Comparison of ENCODE assay signal across 9 cellular contexts in genomic region chr7:50281680-50282445, GRCh38. TPM values are rescaled to one million over a fixed set of nuclear protein-coding genes. Genes with fewer than 3 reads are reported as not detected.
DNase-seq lines count a peak whose midpoint lies in the region; ATAC-seq, FAIRE-seq and TF ChIP-seq lines count a peak whose summit lies in the region.
"Had no signal": no experiment of that assay in that cellular context is flagged by ENCODE, and none has a peak within 500 bp of the region (broad histone marks: within the 10 kb centered on the region; RNA-seq: fewer than 3 reads in every experiment).

No MANE protein-coding gene starts in this region.

- H4K20me1 ChIP-seq in K562 (replicated peaks; ENCODE audit: control insufficient read depth, insufficient read depth, low read length): no peaks in the 10 kb centered on the region

- ATAC-seq in GM21360 (IDR thresholded peaks at IDR 0.05; ENCODE audit: unreplicated experiment) (peak; percentile 94), HG03460 (IDR thresholded peaks at IDR 0.05; ENCODE audit: unreplicated experiment) (peak; percentile 92), K562 (no peak; the same call in 2 of the 3 replicates)

- no peak overlapping the region for H3K27ac ChIP-seq in K562 (ENCODE audit: extremely low read depth, low read depth, low read length)
- H3K27ac ChIP-seq: parathyroid adenoma had no signal

- no TSS peak for BruUV-seq in K562 (replicated peaks; lab: Mats Ljungman, UMichigan)

- in situ Hi-C loops in K562 (cut with MboI): no loop called here

- H3K79me2 ChIP-seq in K562 (ENCODE audit: control insufficient read depth, insufficient read depth, low read length): no peaks in the 10 kb centered on the region
- H3K79me2 ChIP-seq: parathyroid adenoma had no signal

- no peak overlapping the region for H3K9ac ChIP-seq in K562 (ENCODE audit: insufficient read depth in 1 of 2, low read depth in 2 of 2, low read length in 2 of 2)
- H3K9ac ChIP-seq: parathyroid adenoma had no signal

- H3K4me3 ChIP-seq in GM12875 (ENCODE audit: low read depth, low read length) (peak overlapping the region; percentile 49), K562 (no peak overlapping the region)

- H3K36me3 ChIP-seq in K562 (ENCODE audit: control insufficient read depth, insufficient read depth, low read length): no peaks in the 10 kb centered on the region

- peak overlapping the region; percentile 35 for H2AFZ ChIP-seq in K562 (ENCODE audit: low read depth, low read length)
- H2AFZ ChIP-seq: parathyroid adenoma had no signal

- no peaks in the 10 kb centered on the region for H3K27me3 ChIP-seq in K562 (ENCODE audit: control insufficient read depth in 2 of 2, insufficient read depth in 2 of 2, low read length in 2 of 2)

- H3K4me2 ChIP-seq in K562 (ENCODE audit: insufficient read depth, low read length): no peak overlapping the region

- no peaks in the 10 kb centered on the region for H3K9me3 ChIP-seq in K562 (replicated peaks; ENCODE audit: control insufficient read depth, insufficient read depth, low read depth, low read length)

- peaks cover 10 to 23% of the 10 kb centered on the region in 2 experiments; a peak in 4 of 5 replicates for H3K4me1 ChIP-seq in K562 (replicated peaks in 1 of 2; ENCODE audit: control insufficient read depth in 2 of 2, insufficient read depth in 2 of 2, low read length in 2 of 2)
- H3K4me1 ChIP-seq: parathyroid adenoma had no signal

- TF ChIP-seq CTCF in GM12875 (IDR thresholded peaks at IDR 0.05; ENCODE audit: borderline replicate concordance, insufficient read depth, low read depth, low read length) (no peak), K562 (IDR thresholded peaks at IDR 0.05 in 2 of 3, conservative IDR thresholded peaks at IDR 0.05 in 1 of 3; ENCODE audit: insufficient read depth in 2 of 3, low read depth in 1 of 3, low read length in 3 of 3) (no peak)

- intact Hi-C loops in K562 (cut with micrococcal nuclease): no loop called here

- POLR2A ChIA-PET in K562 (lab: Yijun Ruan, JAX): interaction anchor here (0.7 to 2.5 kb wide), 2 partner anchors 16 to 18 kb away, joined by 4 to 10 read pairs; no protein-coding TSS in a partner anchor

- no peak for FAIRE-seq in K562 (lab: Jason Lieb, UNC)

- no peak for TF ChIP-seq RAD21 in K562 (CRISPR knock-in tag; conservative IDR thresholded peaks at IDR 0.05 in 1 of 2, IDR thresholded peaks at IDR 0.05 in 1 of 2)

- TF ChIP-seq EP300 in K562 (IDR thresholded peaks at IDR 0.05; ENCODE audit: low read length): no peak

- 82% methylated on average over 11 of the region's 12 CpGs for WGBS in K562 (ENCODE audit: insufficient coverage, low coverage, missing lambda C conversion rate)

- DNase-seq in K562 (ENCODE audit: extremely low read depth in 1 of 4, low spot score in 3 of 4) (no peak), hepatic stellate cell (ENCODE audit: low spot score) (no peak), dedifferentiated amniotic fluid mesenchymal stem cell (ENCODE audit: extremely low spot score) (no peak), GM19240 (ENCODE audit: insufficient read length, low spot score) (no peak)
- no peak for DNase-seq in stimulated activated CD4-positive, alpha-beta T cell treated with anti-CD3 and anti-CD28 coated beads, Interleukin-15, amount 100 ng/mL, for 24 hours

- CTCF ChIA-PET in K562 (lab: Yijun Ruan, JAX; ENCODE audit: low intra/inter-chr PET ratio): no interaction called here

- H3K9me1 ChIP-seq in K562 (ENCODE audit: control insufficient read depth, insufficient read depth, low read length): no peaks in the 10 kb centered on the region

- no peak for TF ChIP-seq POLR2A in K562 (conservative IDR thresholded peaks at IDR 0.05)

TF ChIP-seq in K562, 482 proteins besides CTCF, POLR2A, EP300 and RAD21:
- no peak for TF ChIP-seq ZNF263 (CRISPR knock-in tag; IDR thresholded peaks at IDR 0.05; ENCODE audit: borderline replicate concordance)
- TF ChIP-seq, protein P1, sequence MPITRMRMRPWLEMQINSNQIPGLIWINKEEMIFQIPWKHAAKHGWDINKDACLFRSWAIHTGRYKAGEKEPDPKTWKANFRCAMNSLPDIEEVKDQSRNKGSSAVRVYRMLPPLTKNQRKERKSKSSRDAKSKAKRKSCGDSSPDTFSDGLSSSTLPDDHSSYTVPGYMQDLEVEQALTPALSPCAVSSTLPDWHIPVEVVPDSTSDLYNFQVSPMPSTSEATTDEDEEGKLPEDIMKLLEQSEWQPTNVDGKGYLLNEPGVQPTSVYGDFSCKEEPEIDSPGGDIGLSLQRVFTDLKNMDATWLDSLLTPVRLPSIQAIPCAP (CRISPR knock-in tag; IDR thresholded peaks at IDR 0.05; ENCODE audit: borderline replicate concordance): no peak
- peak; percentile 61; the same call in 1 of the 2 replicates for TF ChIP-seq SPI1 (IDR thresholded peaks at IDR 0.05; ENCODE audit: borderline replicate concordance, low read depth, low read length)

RNA-seq across cellular contexts. Expression of gene IKZF1, which starts 22.7 kb away (rescaled TPM):
- total RNA-seq in K562 (2011; cell fraction: chromatin; rRNA removed; ENCODE audit: low replicate concordance): 53.3 and 122 TPM in 2 replicates
- 37.5 and 50.9 TPM in 2 replicates for total RNA-seq in K562 (2011; cell fraction: nucleolus; rRNA removed)
- total RNA-seq in K562 (2011; cell fraction: nucleoplasm; rRNA removed): 76.8 and 139 TPM in 2 replicates
- 66.5 and 98.0 TPM in 2 replicates for total RNA-seq in K562 (2014; rRNA removed)
- total RNA-seq in K562 (2014; rRNA removed; fragmentation: Illumina TruSeq; extraction: Trizol): 43.8 and 45.6 TPM in 2 replicates
- 43.4 and 44.7 TPM in 2 replicates for total RNA-seq in K562 (2015; rRNA removed; fragmentation: Illumina TruSeq; extraction: Trizol)
- 85.3 and 96.6 TPM in 2 replicates for total RNA-seq in K562 (2021)
- polyA plus RNA-seq in K562 (2011; rRNA removed): 28.4 and 36.2 TPM in 2 replicates
- 34.4 and 57.9 TPM in 2 replicates for polyA plus RNA-seq in K562 (2011; cell fraction: cytosol; rRNA removed)
- 43.0 and 50.8 TPM in 2 replicates for polyA plus RNA-seq in K562 (2011; cell fraction: nucleus; rRNA removed)
- polyA plus RNA-seq in K562 (2012): 35.8 and 46.0 TPM in 2 replicates
- polyA plus RNA-seq in K562 (2014; fragmentation: Illumina TruSeq; extraction: Trizol): 37.3 and 50.3 TPM in 2 replicates
- polyA plus RNA-seq in K562 (2014; fragmentation: Nextera tagmentation; extraction: Ambion mirVana): 10 to 100 TPM; 12.6 to 14.7 TPM
- 30.9 and 37.2 TPM in 2 replicates for polyA plus RNA-seq in K562 (2014; rRNA removed)
- polyA minus RNA-seq in K562 (2011; rRNA and poly(A)+ RNA removed): 82.8 and 85.1 TPM in 2 replicates
- 60.8 and 72.3 TPM in 2 replicates for polyA minus RNA-seq in K562 (2011; cell fraction: cytosol; rRNA and poly(A)+ RNA removed)
- polyA minus RNA-seq in K562 (2011; cell fraction: nucleus; rRNA and poly(A)+ RNA removed): 77.0 and 96.0 TPM in 2 replicates
